In genomic region chr2:45009303-45009927, GRCh38 we compare ENCODE assay signal across 8 cellular contexts. TPM values are rescaled to one million over a fixed set of nuclear protein-coding genes. Genes with fewer than 3 reads are reported as not detected.
DNase-seq lines count a peak whose midpoint lies in the region; ATAC-seq and TF ChIP-seq lines count a peak whose summit lies in the region.

TSS of gene SIX2 (minus strand) at chr2:45009452. CDS start at chr2:45009110, 342 bp downstream.

- H3K4me3 ChIP-seq in esophagus (ENCODE audit: low read depth in 1 of 2, low read length in 2 of 2) (peak within 1 kb of the TSS; percentile 38 to 42), upper lobe of right lung (peak within 1 kb of the TSS; percentile 46)

- H3K27me3 ChIP-seq in esophagus (ENCODE audit: control insufficient read depth in 1 of 2, insufficient read depth in 2 of 2, low read length in 2 of 2) (peaks cover 12 to 34% of the 10 kb centered on the region in 2 donors), upper lobe of right lung (peaks cover 98% of the 10 kb centered on the region)

- TF ChIP-seq CTCF in upper lobe of right lung (IDR thresholded peaks at IDR 0.05), result no peak

- H3K27ac ChIP-seq in esophagus (ENCODE audit: low read depth in 2 of 2, low read length in 1 of 2), result no peak within 1 kb of the TSS
- H3K27ac ChIP-seq in upper lobe of right lung, result no peak within 1 kb of the TSS

- intact Hi-C loops in upper lobe of right lung (cut with DNase I), result no loop called here

- H3K36me3 ChIP-seq in ES-I3 (ENCODE audit: insufficient read depth, low read length), result no peaks in the 10 kb centered on the region
- H3K36me3 ChIP-seq in esophagus (ENCODE audit: control insufficient read depth in 2 of 2, insufficient read depth in 2 of 2, low read length in 1 of 2), result no peaks in the 10 kb centered on the region
- no peaks in the 10 kb centered on the region for H3K36me3 ChIP-seq in upper lobe of right lung

- 1 to 2% methylated on average over 48 to 61 of the region's 61 CpGs for WGBS in esophagus, 2 donors

- DNase-seq in MV-4-11 (lab: John Stamatoyannopoulos, UW), result peak; percentile 33
- DNase-seq in SW480 (ENCODE audit: low spot score), result peak; percentile 96
- DNase-seq in midbrain (lab: John Stamatoyannopoulos, UW), result peak; percentile 0
- DNase-seq in upper lobe of right lung, result peak; percentile 94
- DNase-seq in cerebellar nuclear complex (lab: John Stamatoyannopoulos, UW), result no peak

- H3K9me3 ChIP-seq in ES-I3 (ENCODE audit: control insufficient read depth, insufficient read depth, low read length) (no peaks in the 10 kb centered on the region), esophagus (ENCODE audit: control insufficient read depth in 2 of 2, insufficient read depth in 1 of 2, low read depth in 1 of 2, low read length in 1 of 2) (peaks cover 0 to 3% of the 10 kb centered on the region in 2 donors), upper lobe of right lung (no peaks in the 10 kb centered on the region)

- peak within 1 kb of the TSS; percentile 62; the same call in 1 of the 2 replicates for H3K9ac ChIP-seq in ES-I3 (ENCODE audit: low read depth, low read length)

- H3K4me1 ChIP-seq in ES-I3 (ENCODE audit: insufficient read depth, low read length) (no peaks in the 10 kb centered on the region; the same call in 1 of the 2 replicates), esophagus (ENCODE audit: control insufficient read depth in 2 of 2, insufficient read depth in 2 of 2, low read length in 1 of 2) (peaks cover 10 to 27% of the 10 kb centered on the region in 2 donors), upper lobe of right lung (peaks cover 41% of the 10 kb centered on the region)

- ATAC-seq in upper lobe of right lung, result peak; percentile 92
- ATAC-seq in HG03469 (IDR thresholded peaks at IDR 0.05; ENCODE audit: unreplicated experiment), result no peak

RNA-seq across cellular contexts. Expression of gene SIX2, which starts in this region (rescaled TPM):
- polyA plus RNA-seq in esophagus, result under 1 TPM; 0.04 to 0.09 TPM
- total RNA-seq in upper lobe of right lung, result not detected

Comparison
In these comparisons a context has a peak if more than half of its experiments do, and no peak if none do; other contexts are left out.
1. Peak in DNase-seq, ATAC-seq and H3K4me3 ChIP-seq in upper lobe of right lung; RNA of the gene not detected or under 1 TPM.
2. DNase-seq: peak in MV-4-11 (single experiment), SW480 (single experiment) and midbrain (single experiment); none in cerebellar nuclear complex (0 of 2).